In genomic region chr14:93086441-93087055, GRCh38 we compare ENCODE assay signal across 8 cellular contexts. TPM values are rescaled to one million over a fixed set of nuclear protein-coding genes. Genes with fewer than 3 reads are reported as not detected.
DNase-seq lines count a peak whose midpoint lies in the region; ATAC-seq and TF ChIP-seq lines count a peak whose summit lies in the region.
"Had no signal": no experiment of that assay in that cellular context is flagged by ENCODE, and none has a peak within 500 bp of the region (broad histone marks: within the 10 kb centered on the region; RNA-seq: fewer than 3 reads in every experiment).

No MANE protein-coding gene starts in this region.

- no peak overlapping the region for H4K8ac ChIP-seq in neuronal stem cell (ENCODE audit: low read depth, low read length)

- H3K4me3 ChIP-seq in neuronal stem cell (ENCODE audit: low read length in 2 of 2) (no peak overlapping the region), Karpas-422 (ENCODE audit: low read length) (no peak overlapping the region)

- no peak for TF ChIP-seq CTCF in activated CD8-positive, alpha-beta T cell treated with anti-CD3 and anti-CD28 coated beads for 36 hours (IDR thresholded peaks at IDR 0.05)

- peak overlapping the region; percentile 23 for H3K14ac ChIP-seq in neuronal stem cell (ENCODE audit: low read length)

- peak overlapping the region; percentile 70 for H3K27ac Mint-ChIP-seq in activated CD8-positive, alpha-beta T cell treated with anti-CD3 and anti-CD28 coated beads for 36 hours
- H3K27ac Mint-ChIP-seq: T-helper 1 cell treated with Interleukin-12 subunit alpha and Interleukin-12 subunit beta and Interleukin-4 antibody, amounts not matched to agents 30 μg/mL and 1 μg/mL, for 36 hours had no signal

- H3K27me3 ChIP-seq in neuronal stem cell (ENCODE audit: control insufficient read depth in 3 of 3, insufficient read depth in 3 of 3, low read depth in 1 of 3, low read length in 3 of 3) = no peaks in the 10 kb centered on the region
- H3K27me3 ChIP-seq in Karpas-422 (ENCODE audit: low read length) = no peaks in the 10 kb centered on the region

- H3K4me2 ChIP-seq in neuronal stem cell (ENCODE audit: insufficient read depth, low read length, poor library complexity, severe bottlenecking) = no peak overlapping the region
- no peak overlapping the region for H3K4me2 ChIP-seq in Karpas-422 (ENCODE audit: low read depth, low read length, poor library complexity, severe bottlenecking)

- H3K9ac ChIP-seq in neuronal stem cell (ENCODE audit: low read depth, low read length, poor library complexity) = no peak overlapping the region
- H3K9ac ChIP-seq in Karpas-422 (ENCODE audit: low read length) = no peak overlapping the region

- DNase-seq in GM19238 (ENCODE audit: insufficient read length, low spot score) (peak; percentile 47), neuronal stem cell (ENCODE audit: low spot score) (no peak), Karpas-422 (no peak), DMS79 (lab: John Stamatoyannopoulos, UW) (no peak)
- DNase-seq in activated CD8-positive, alpha-beta T cell treated with anti-CD3 and anti-CD28 coated beads for 36 hours = peak; percentile 68

- H3K36me3 ChIP-seq in neuronal stem cell (replicated peaks in 1 of 2; ENCODE audit: control insufficient read depth in 2 of 2, insufficient read depth in 2 of 2, low read length in 2 of 2) (no peaks in the 10 kb centered on the region), Karpas-422 (ENCODE audit: insufficient read depth, low read length) (no peaks in the 10 kb centered on the region)

- ATAC-seq in HG02981 (IDR thresholded peaks at IDR 0.05; ENCODE audit: unreplicated experiment) = peak; percentile 59
- ATAC-seq in activated CD8-positive, alpha-beta T cell treated with anti-CD3 and anti-CD28 coated beads for 36 hours = peak; percentile 76
- no peak for ATAC-seq in SK-N-SH treated with all-trans-retinoic acid at 6 μM for 48 hours

- peak overlapping the region; percentile 98 for H2AK5ac ChIP-seq in neuronal stem cell (ENCODE audit: low read depth, low read length)

- H3K36me3 Mint-ChIP-seq in activated CD8-positive, alpha-beta T cell treated with anti-CD3 and anti-CD28 coated beads for 36 hours (ENCODE audit: low read depth) = peaks cover 9% of the 10 kb centered on the region

- POLR2A ChIA-PET in activated CD8-positive, alpha-beta T cell treated with anti-CD3 and anti-CD28 coated beads for 36 hours (lab: Charles Lee) = no interaction called here

- peaks cover 73% of the 10 kb centered on the region for H3K4me1 Mint-ChIP-seq in activated CD8-positive, alpha-beta T cell treated with anti-CD3 and anti-CD28 coated beads for 36 hours (ENCODE audit: low read depth)

- peaks cover 2% of the 10 kb centered on the region for H3K9me3 Mint-ChIP-seq in activated CD8-positive, alpha-beta T cell treated with anti-CD3 and anti-CD28 coated beads for 36 hours
- H3K9me3 Mint-ChIP-seq: T-helper 1 cell treated with Interleukin-12 subunit alpha and Interleukin-12 subunit beta and Interleukin-4 antibody, amounts not matched to agents 30 μg/mL and 1 μg/mL, for 36 hours had no signal

- no peaks in the 10 kb centered on the region for H3K9me2 ChIP-seq in Karpas-422 (replicated peaks; ENCODE audit: insufficient read depth, low read length)

- H3K79me2 ChIP-seq in Karpas-422 (ENCODE audit: low read length) = no peaks in the 10 kb centered on the region

- H2BK15ac ChIP-seq in neuronal stem cell (ENCODE audit: low read length) = peak overlapping the region; percentile 63

- no peaks in the 10 kb centered on the region for H3K27me3 Mint-ChIP-seq in activated CD8-positive, alpha-beta T cell treated with anti-CD3 and anti-CD28 coated beads for 36 hours

- H4K91ac ChIP-seq in neuronal stem cell (ENCODE audit: low read depth, low read length, poor library complexity) = peak overlapping the region; percentile 64

- H2BK120ac ChIP-seq in neuronal stem cell (ENCODE audit: low read depth, low read length) = peak overlapping the region; percentile 24

- intact Hi-C loops in activated CD8-positive, alpha-beta T cell treated with anti-CD3 and anti-CD28 coated beads for 36 hours (cut with micrococcal nuclease) = no loop called here

- H3K9me3 ChIP-seq in neuronal stem cell (replicated peaks in 1 of 2; ENCODE audit: control insufficient read depth in 2 of 2, insufficient read depth in 1 of 2, low read depth in 1 of 2, low read length in 2 of 2) (peaks cover 0 to 5% of the 10 kb centered on the region in 2 donors), Karpas-422 (ENCODE audit: low read length) (no peaks in the 10 kb centered on the region)

- H3K4me1 ChIP-seq in neuronal stem cell (ENCODE audit: control insufficient read depth in 2 of 2, insufficient read depth in 1 of 2, low read depth in 1 of 2, low read length in 2 of 2) = peaks cover 0 to 29% of the 10 kb centered on the region in 2 donors
- no peaks in the 10 kb centered on the region for H3K4me1 ChIP-seq in Karpas-422 (ENCODE audit: low read length)

- H2AFZ ChIP-seq in neuronal stem cell (ENCODE audit: low read length) = no peak overlapping the region
- H2AFZ ChIP-seq in Karpas-422 (ENCODE audit: low read length) = no peak overlapping the region

- CTCF ChIA-PET in activated CD8-positive, alpha-beta T cell treated with anti-CD3 and anti-CD28 coated beads for 36 hours (lab: Charles Lee) = interaction anchor here (10.1 kb wide), 1 partner anchor 27 kb away, joined by 45 read pairs; no protein-coding TSS in a partner anchor

- H4K20me1 ChIP-seq in Karpas-422 (ENCODE audit: insufficient read depth, low read depth, low read length) = peaks cover 72% of the 10 kb centered on the region

- H3K79me1 ChIP-seq in neuronal stem cell (ENCODE audit: low read depth, low read length) = peaks cover 6% of the 10 kb centered on the region

- H3K18ac ChIP-seq in neuronal stem cell (ENCODE audit: low read length) = peak overlapping the region; percentile 95

- H3K4ac ChIP-seq in neuronal stem cell (ENCODE audit: low read length) = peak overlapping the region; percentile 17

- H3K23ac ChIP-seq in neuronal stem cell (ENCODE audit: low read depth, low read length, poor library complexity) = no peak overlapping the region

- peak overlapping the region; percentile 69 for H2BK5ac ChIP-seq in neuronal stem cell (ENCODE audit: low read length)

- H3K27ac ChIP-seq in neuronal stem cell (replicated peaks; ENCODE audit: low read length) (peak overlapping the region; percentile 73), Karpas-422 (ENCODE audit: low read length) (no peak overlapping the region)

- no CpG with 5 or more reads among the region's 8 CpGs for WGBS in neuronal stem cell (ENCODE audit: extremely low coverage in 2 of 2, insufficient read length in 2 of 2, insufficient replicate concordance in 1 of 2), 2 donors

- H2BK12ac ChIP-seq in neuronal stem cell (ENCODE audit: low read length) = peak overlapping the region; percentile 59

- no peak overlapping the region for H3K4me3 Mint-ChIP-seq in activated CD8-positive, alpha-beta T cell treated with anti-CD3 and anti-CD28 coated beads for 36 hours
- H3K4me3 Mint-ChIP-seq: T-helper 1 cell treated with Interleukin-12 subunit alpha and Interleukin-12 subunit beta and Interleukin-4 antibody, amounts not matched to agents 30 μg/mL and 1 μg/mL, for 36 hours had no signal

TF ChIP-seq in SK-N-SH treated with all-trans-retinoic acid at 6 μM for 48 hours, 23 proteins besides CTCF, POLR2A, EP300 and RAD21 (continues in another document):
- TF ChIP-seq, protein P1, sequence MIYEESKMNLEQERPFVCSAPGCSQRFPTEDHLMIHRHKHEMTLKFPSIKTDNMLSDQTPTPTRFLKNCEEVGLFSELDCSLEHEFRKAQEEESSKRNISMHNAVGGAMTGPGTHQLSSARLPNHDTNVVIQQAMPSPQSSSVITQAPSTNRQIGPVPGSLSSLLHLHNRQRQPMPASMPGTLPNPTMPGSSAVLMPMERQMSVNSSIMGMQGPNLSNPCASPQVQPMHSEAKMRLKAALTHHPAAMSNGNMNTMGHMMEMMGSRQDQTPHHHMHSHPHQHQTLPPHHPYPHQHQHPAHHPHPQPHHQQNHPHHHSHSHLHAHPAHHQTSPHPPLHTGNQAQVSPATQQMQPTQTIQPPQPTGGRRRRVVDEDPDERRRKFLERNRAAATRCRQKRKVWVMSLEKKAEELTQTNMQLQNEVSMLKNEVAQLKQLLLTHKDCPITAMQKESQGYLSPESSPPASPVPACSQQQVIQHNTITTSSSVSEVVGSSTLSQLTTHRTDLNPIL (CRISPR knock-in tag; IDR thresholded peaks at IDR 0.05; ENCODE audit: low read depth) = no peak
- TF ChIP-seq ZFP30 (CRISPR knock-in tag; IDR thresholded peaks at IDR 0.05) (no peak), TCF4 (CRISPR knock-in tag; IDR thresholded peaks at IDR 0.05; ENCODE audit: borderline replicate concordance) (no peak), ZC3H10 (CRISPR knock-in tag; IDR thresholded peaks at IDR 0.05) (no peak), ZNF70 (CRISPR knock-in tag; IDR thresholded peaks at IDR 0.05) (no peak)
- TF ChIP-seq, protein P2, sequence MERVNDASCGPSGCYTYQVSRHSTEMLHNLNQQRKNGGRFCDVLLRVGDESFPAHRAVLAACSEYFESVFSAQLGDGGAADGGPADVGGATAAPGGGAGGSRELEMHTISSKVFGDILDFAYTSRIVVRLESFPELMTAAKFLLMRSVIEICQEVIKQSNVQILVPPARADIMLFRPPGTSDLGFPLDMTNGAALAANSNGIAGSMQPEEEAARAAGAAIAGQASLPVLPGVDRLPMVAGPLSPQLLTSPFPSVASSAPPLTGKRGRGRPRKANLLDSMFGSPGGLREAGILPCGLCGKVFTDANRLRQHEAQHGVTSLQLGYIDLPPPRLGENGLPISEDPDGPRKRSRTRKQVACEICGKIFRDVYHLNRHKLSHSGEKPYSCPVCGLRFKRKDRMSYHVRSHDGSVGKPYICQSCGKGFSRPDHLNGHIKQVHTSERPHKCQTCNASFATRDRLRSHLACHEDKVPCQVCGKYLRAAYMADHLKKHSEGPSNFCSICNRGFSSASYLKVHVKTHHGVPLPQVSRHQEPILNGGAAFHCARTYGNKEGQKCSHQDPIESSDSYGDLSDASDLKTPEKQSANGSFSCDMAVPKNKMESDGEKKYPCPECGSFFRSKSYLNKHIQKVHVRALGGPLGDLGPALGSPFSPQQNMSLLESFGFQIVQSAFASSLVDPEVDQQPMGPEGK (CRISPR knock-in tag; IDR thresholded peaks at IDR 0.05; ENCODE audit: borderline replicate concordance) = no peak

RNA-seq across cellular contexts. Expression of gene ITPK1, which starts 29.2 kb away (rescaled TPM):
- 10 to 100 TPM; 78.5 to 83.5 TPM for total RNA-seq in activated CD8-positive, alpha-beta T cell treated with anti-CD3 and anti-CD28 coated beads for 36 hours
- 22.2 TPM for polyA plus RNA-seq in neuronal stem cell (2013, experiment 1 of 2)
- 24.0 TPM for polyA plus RNA-seq in neuronal stem cell (2013, experiment 2 of 2)
- 6.3 and 23.7 TPM in 2 replicates for total RNA-seq in Karpas-422 (2014; rRNA removed; shearing (Covaris generic); ENCODE audit: low replicate concordance)

Comparison
In these comparisons a context has a peak if more than half of its experiments do, and no peak if none do; other contexts are left out.
1. DNase-seq: peak in GM19238 (single experiment) and activated CD8-positive, alpha-beta T cell treated with anti-CD3 and anti-CD28 coated beads for 36 hours (single experiment); none in neuronal stem cell (single experiment), Karpas-422 (single experiment) and DMS79 (single experiment).